Comparison of ENCODE assay signal across 8 cellular contexts in the genomic region with DNA sequence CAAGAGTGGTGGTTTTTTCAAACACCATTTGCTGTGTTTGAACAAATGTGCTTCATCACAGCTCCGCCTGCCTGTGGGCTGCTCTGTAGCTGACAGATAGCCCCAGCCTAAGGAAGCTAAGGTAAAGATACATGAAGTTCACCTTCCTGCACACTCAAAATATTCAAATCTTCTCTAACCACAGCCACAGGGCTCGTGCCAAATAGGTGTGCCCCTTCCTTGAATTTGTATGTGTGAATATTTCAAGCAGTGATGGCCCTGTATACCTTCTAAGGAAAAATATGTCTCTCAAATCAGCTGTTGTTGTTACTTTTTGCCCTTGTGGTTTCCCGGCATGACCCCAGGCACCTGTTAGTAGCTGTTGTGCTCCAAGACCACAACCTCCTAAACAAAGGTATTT.
DNase-seq lines count a peak whose midpoint lies in the region; ATAC-seq and TF ChIP-seq lines count a peak whose summit lies in the region.

No MANE protein-coding gene starts in this region.

- H3K4me3 ChIP-seq in BLaER1 = no peak overlapping the region
- H3K4me3 ChIP-seq in dorsolateral prefrontal cortex = peak overlapping the region in 1 of 59 donors; percentile 6

- no peak overlapping the region for H3K9ac ChIP-seq in BLaER1

- H3K27ac ChIP-seq in BLaER1 (no peak overlapping the region), dorsolateral prefrontal cortex (peak overlapping the region; percentile 8 to 94 (median 85))

- H3K4me2 ChIP-seq in BLaER1 = 0 out of 2 replicates have a peak overlapping the region, but pooled peaks have one; percentile 11

- H3K27me3 ChIP-seq in BLaER1 = no peaks in the 10 kb centered on the region
- no peaks in the 10 kb centered on the region for H3K27me3 ChIP-seq in dorsolateral prefrontal cortex

- peak in 4 of 56 donors; percentile 3 to 28 (median 13) for TF ChIP-seq CTCF in dorsolateral prefrontal cortex (IDR thresholded peaks at IDR 0.05 in 54 of 56, conservative IDR thresholded peaks at IDR 0.05 in 2 of 56; ENCODE audit: low read depth in 1 of 56, partially characterized antibody in 56 of 56)

- H3K36me3 ChIP-seq in BLaER1 = no peaks in the 10 kb centered on the region

- DNase-seq in NAMALWA (ENCODE audit: low spot score) = peak; percentile 37
- no peak for DNase-seq in dorsolateral prefrontal cortex
- no peak for DNase-seq in NCI-H1105 (lab: John Stamatoyannopoulos, UW)
- DNase-seq in cortex of kidney (lab: John Stamatoyannopoulos, UW) = no peak
- DNase-seq in NCI-H774 (lab: John Stamatoyannopoulos, UW) = no peak

- ATAC-seq in GM19043 (IDR thresholded peaks at IDR 0.05; ENCODE audit: low read depth, unreplicated experiment) (peak; percentile 40), HG03108 (IDR thresholded peaks at IDR 0.05; ENCODE audit: unreplicated experiment) (no peak)

- H3K4me1 ChIP-seq in BLaER1 = peaks cover 4% of the 10 kb centered on the region; the same call in 1 of the 2 replicates

- intact Hi-C loops in dorsolateral prefrontal cortex (cut with DNase I) = no loop called here

- H4K20me1 ChIP-seq in BLaER1 = no peaks in the 10 kb centered on the region

- H3K9me3 ChIP-seq in BLaER1 = no peaks in the 10 kb centered on the region
